ENCODE assay signal across 8 cellular contexts in genomic region chr4:173538903-173539445, GRCh38. TPM values are rescaled to one million over a fixed set of nuclear protein-coding genes. Genes with fewer than 3 reads are reported as not detected.
DNase-seq lines count a peak whose midpoint lies in the region; ATAC-seq, FAIRE-seq and TF ChIP-seq lines count a peak whose summit lies in the region.

No MANE protein-coding gene starts in this region.

- H3K27ac ChIP-seq in gastroesophageal sphincter, result peak overlapping the region; percentile 14 to 98 (median 76)
- H3K27ac ChIP-seq in sigmoid colon, result peak overlapping the region; percentile 70 to 99 (median 99)

- H3K27me3 ChIP-seq in gastroesophageal sphincter (peaks cover 38% of the 10 kb centered on the region), sigmoid colon (no peaks in the 10 kb centered on the region)

- intact Hi-C loops in sigmoid colon (cut with DNase I), result loop anchor here (5.0 to 10.0 kb wide), 3 partner anchors 206 to 613 kb away; no protein-coding TSS in a partner anchor

- ATAC-seq in GM18498 (IDR thresholded peaks at IDR 0.05; ENCODE audit: unreplicated experiment) (peak; percentile 2), gastroesophageal sphincter (peak; percentile 35), GM19035 (IDR thresholded peaks at IDR 0.05; ENCODE audit: unreplicated experiment) (no peak), omental fat pad (ENCODE audit: low FRiP score) (no peak)

- DNase-seq in NCI-H748 treated with DMSO at 0.1 percent for 48 hours (lab: John Stamatoyannopoulos, UW) (peak; percentile 59), sigmoid colon (peak; percentile 75), GM03348 (ENCODE audit: low spot score) (no peak), omental fat pad (ENCODE audit: low spot score) (no peak), HTR-8/SVneo (ENCODE audit: insufficient read length, low spot score) (no peak)

- H3K4me3 ChIP-seq in gastroesophageal sphincter (peak overlapping the region; percentile 26 to 54), sigmoid colon (peak overlapping the region; percentile 27 to 96 (median 92))

- peaks cover 0 to 7% of the 10 kb centered on the region in 2 donors for H3K36me3 ChIP-seq in gastroesophageal sphincter
- H3K36me3 ChIP-seq in sigmoid colon, result peaks cover 0 to 8% (median 0%) of the 10 kb centered on the region in 4 donors

- no peaks in the 10 kb centered on the region for H3K9me3 ChIP-seq in gastroesophageal sphincter
- no peaks in the 10 kb centered on the region for H3K9me3 ChIP-seq in sigmoid colon

- 1 to 6% methylated on average over 7 to 13 of the region's 15 CpGs for WGBS in gastroesophageal sphincter (ENCODE audit: low coverage in 1 of 2), 2 donors
- WGBS in sigmoid colon, 2 donors, result 4 to 8% methylated on average over 15 of the region's 15 CpGs

- TF ChIP-seq EP300 in gastroesophageal sphincter (IDR thresholded peaks at IDR 0.05) (no peak), sigmoid colon (IDR thresholded peaks at IDR 0.05) (no peak)

- FAIRE-seq in HTR-8/SVneo (lab: Jason Lieb, UNC), result no peak

- TF ChIP-seq POLR2A in gastroesophageal sphincter (IDR thresholded peaks at IDR 0.05), result no peak
- TF ChIP-seq POLR2A in sigmoid colon (IDR thresholded peaks at IDR 0.05), result no peak

- peaks cover 2 to 42% (median 8%) of the 10 kb centered on the region in 3 donors for H3K4me1 ChIP-seq in gastroesophageal sphincter
- H3K4me1 ChIP-seq in sigmoid colon, result peaks cover 0 to 87% (median 61%) of the 10 kb centered on the region in 4 donors

- no peak for TF ChIP-seq CTCF in gastroesophageal sphincter (IDR thresholded peaks at IDR 0.05)
- no peak for TF ChIP-seq CTCF in sigmoid colon (IDR thresholded peaks at IDR 0.05)
- no peak for TF ChIP-seq CTCF in omental fat pad (IDR thresholded peaks at IDR 0.05)

RNA-seq across cellular contexts. Expression of gene HAND2, which starts 8.9 kb away (rescaled TPM):
- total RNA-seq in gastroesophageal sphincter, result 100 to 1,000 TPM in 3 of 4 donors, 10 to 100 TPM in 1; 73.0 to 138 (median 128) TPM
- total RNA-seq in sigmoid colon, result 100 to 1,000 TPM; 141 to 224 (median 180) TPM
- 10 to 100 TPM in 1 of 3 donors, 1 to 10 TPM in 1, under 1 TPM in 1; 0.46 to 17.4 (median 7.2) TPM for polyA plus RNA-seq in sigmoid colon
- 10 to 100 TPM in 3 of 4 donors, 1 to 10 TPM in 1; 4.2 to 29.2 (median 12.3) TPM for total RNA-seq in omental fat pad

Comparison
In these comparisons a context has a peak if more than half of its experiments do, and no peak if none do; other contexts are left out.
1. ATAC-seq: peak in GM18498 (single experiment) and gastroesophageal sphincter (single experiment); none in GM19035 (single experiment) and omental fat pad (single experiment).
2. DNase-seq: peak in NCI-H748 treated with DMSO at 0.1 percent for 48 hours (single experiment) and sigmoid colon (single experiment); none in GM03348 (single experiment), omental fat pad (single experiment) and HTR-8/SVneo (single experiment).